ENCODE assay signal across 8 cellular contexts in the genomic region with DNA sequence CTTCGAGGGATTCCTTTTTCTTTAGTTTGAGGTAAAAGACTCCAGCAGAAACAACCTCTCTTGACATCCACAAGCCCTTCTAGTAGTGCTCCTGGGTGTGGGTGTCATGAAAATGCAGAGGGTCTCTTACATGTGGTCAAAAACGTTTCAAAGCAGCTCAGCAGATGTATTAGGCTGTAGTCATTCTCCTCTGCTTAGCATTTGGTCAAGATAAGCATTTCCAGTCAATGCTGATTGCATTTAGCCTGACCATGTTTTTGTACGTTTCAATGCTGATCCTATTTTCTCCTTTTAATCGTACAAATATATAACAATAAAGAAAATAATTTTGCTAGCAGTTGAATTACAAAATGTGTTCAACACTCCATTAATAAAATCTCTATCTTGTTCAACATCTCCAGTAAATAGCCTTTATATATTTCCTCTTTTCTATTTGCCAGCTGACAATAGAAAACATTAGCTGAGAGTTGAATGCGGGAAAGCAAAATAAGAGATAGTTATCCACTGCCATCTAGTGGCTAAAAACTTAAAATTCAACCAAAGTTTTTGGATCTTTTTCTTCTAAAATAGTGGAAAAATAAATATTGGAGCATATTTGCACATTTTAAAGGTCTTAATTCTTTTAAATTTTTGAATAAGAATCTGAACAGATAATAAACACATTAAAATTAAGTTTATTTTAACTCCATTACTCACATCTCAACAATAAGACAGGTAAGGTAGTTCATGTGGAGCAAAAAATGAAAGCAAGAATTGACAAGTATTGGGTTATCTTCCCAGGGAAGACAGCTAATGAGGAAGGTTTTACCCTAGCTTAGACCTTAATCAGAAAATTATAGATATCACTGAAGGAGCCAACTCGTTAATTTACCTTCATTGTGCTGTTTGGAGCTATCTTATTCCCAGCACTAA. TPM values are rescaled to one million over a fixed set of nuclear protein-coding genes. Genes with fewer than 3 reads are reported as not detected.
DNase-seq lines count a peak whose midpoint lies in the region; ATAC-seq and TF ChIP-seq lines count a peak whose summit lies in the region.

No MANE protein-coding gene starts in this region.

- H2AFZ ChIP-seq in mammary epithelial cell (ENCODE audit: low read depth, low read length), result no peak overlapping the region

- H3K27ac ChIP-seq in heart right ventricle (no peak overlapping the region), mammary epithelial cell (ENCODE audit: insufficient read depth, low read depth, low read length) (no peak overlapping the region)

- no peak overlapping the region for H3K4me2 ChIP-seq in mammary epithelial cell (ENCODE audit: insufficient read depth, low read depth, low read length)

- in situ Hi-C loops in mammary epithelial cell (cut with MboI; ENCODE audit: low sequenced_read_pairs in 2 of 2), result loop anchor here (5.0 to 25.0 kb wide), 3 partner anchors 148 to 373 kb away; no protein-coding TSS in a partner anchor

- peak; percentile 38 to 79 (median 64) for TF ChIP-seq CTCF in heart right ventricle (IDR thresholded peaks at IDR 0.05)
- peak; percentile 41 to 54 for TF ChIP-seq CTCF in mammary epithelial cell (conservative IDR thresholded peaks at IDR 0.05 in 1 of 2, IDR thresholded peaks at IDR 0.05 in 1 of 2; ENCODE audit: extremely low read depth in 1 of 2, insufficient read depth in 1 of 2, low read depth in 1 of 2, low read length in 2 of 2)

- 28 to 31% methylated on average over 6 of the region's 6 CpGs for WGBS in heart right ventricle, 2 donors
- 30% methylated on average over 6 of the region's 6 CpGs for WGBS in mammary epithelial cell (ENCODE audit: low coverage, missing lambda C conversion rate)

- ATAC-seq in heart right ventricle (no peak), Right ventricle myocardium superior (ENCODE audit: poor library complexity) (no peak), HG03175 (IDR thresholded peaks at IDR 0.05; ENCODE audit: unreplicated experiment) (no peak), HG03025 (IDR thresholded peaks at IDR 0.05; ENCODE audit: low FRiP score, unreplicated experiment) (no peak)

- no TSS peak for BruUV-seq in mammary epithelial cell (replicated peaks; lab: Mats Ljungman, UMichigan)

- H3K9ac ChIP-seq in mammary epithelial cell (ENCODE audit: insufficient read depth, low read length), result no peak overlapping the region

- H3K9me3 ChIP-seq in heart right ventricle, result no peaks in the 10 kb centered on the region
- no peaks in the 10 kb centered on the region for H3K9me3 ChIP-seq in mammary epithelial cell (replicated peaks; ENCODE audit: insufficient read depth, low read length)

- no peaks in the 10 kb centered on the region for H3K79me2 ChIP-seq in mammary epithelial cell (ENCODE audit: insufficient read depth, low read length)

- no peaks in the 10 kb centered on the region for H3K4me1 ChIP-seq in heart right ventricle
- H3K4me1 ChIP-seq in mammary epithelial cell (ENCODE audit: insufficient read depth, low read length), result no peaks in the 10 kb centered on the region

- DNase-seq in heart right ventricle, result no peak
- no peak for DNase-seq in Right ventricle myocardium superior
- peak; percentile 66 for DNase-seq in NCI-H2081 treated with DMSO at 0.1 percent for 48 hours (lab: John Stamatoyannopoulos, UW)
- DNase-seq in mammary epithelial cell, result no peak
- peak; percentile 65 for DNase-seq in midbrain (lab: John Stamatoyannopoulos, UW)
- no peak for DNase-seq in activated CD4-positive, alpha-beta T cell treated with anti-CD3 and anti-CD28 coated beads, Interleukin-2, amount 50 U/mL, for 48 hours

- no peaks in the 10 kb centered on the region for H4K20me1 ChIP-seq in mammary epithelial cell (ENCODE audit: insufficient read depth, low read length)

- CTCF ChIA-PET in mammary epithelial cell (lab: Charles Lee; ENCODE audit: low non-redundant PET), result interaction anchor here (0.7 kb wide), 2 partner anchors 272 to 289 kb away, joined by 3 read pairs; no protein-coding TSS in a partner anchor

- peaks cover 0 to 27% (median 7%) of the 10 kb centered on the region in 7 donors for H3K27me3 ChIP-seq in heart right ventricle
- no peaks in the 10 kb centered on the region for H3K27me3 ChIP-seq in mammary epithelial cell (ENCODE audit: insufficient read depth, low read length)

- dilution Hi-C loops in mammary epithelial cell (cut with HindIII; ENCODE audit: low sequenced_read_pairs), result loop anchor here (25.0 kb wide), 1 partner anchor 273 kb away; no protein-coding TSS in a partner anchor

- H3K36me3 ChIP-seq in heart right ventricle, result no peaks in the 10 kb centered on the region
- H3K36me3 ChIP-seq in mammary epithelial cell (ENCODE audit: insufficient read depth, low read length), result no peaks in the 10 kb centered on the region

- intact Hi-C loops in heart right ventricle (cut with DNase I), result loop anchor here in 9 of 10 donors (5.0 to 10.0 kb wide), 10 partner anchors 260 to 2000 kb away; no protein-coding TSS in a partner anchor
- intact Hi-C loops in Right ventricle myocardium superior (cut with DNase I), result loop anchor here (10.0 kb wide), 2 partner anchors 260 to 2000 kb away; no protein-coding TSS in a partner anchor
- intact Hi-C loops in mammary epithelial cell (cut with micrococcal nuclease), result loop anchor here (1.0 to 10.0 kb wide), 4 partner anchors 141 to 433 kb away; no protein-coding TSS in a partner anchor

- H3K4me3 ChIP-seq in heart right ventricle (no peak overlapping the region), mammary epithelial cell (replicated peaks in 1 of 3; ENCODE audit: insufficient read depth in 1 of 3, low read depth in 2 of 3, low read length in 3 of 3) (no peak overlapping the region)

RNA-seq across cellular contexts. Expression of a gene that starts 15.2 kb away (rescaled TPM):
- total RNA-seq in heart right ventricle (10 to 100 TPM in 7 of 10 donors, 1 to 10 TPM in 3; 9.0 to 11.3 (median 10.7) TPM), Right ventricle myocardium superior (6.1 TPM), mammary epithelial cell (10 to 100 TPM; 16.0 to 29.2 TPM)
- polyA plus RNA-seq in heart right ventricle (1 to 10 TPM; 4.2 to 7.9 TPM), mammary epithelial cell (11.5 TPM)
- polyA minus RNA-seq in mammary epithelial cell, result 6.3 TPM

Comparison
In these comparisons a context has a peak if more than half of its experiments do, and no peak if none do; other contexts are left out.
1. DNase-seq: peak in NCI-H2081 treated with DMSO at 0.1 percent for 48 hours (single experiment) and midbrain (single experiment); none in heart right ventricle (0 of 2), Right ventricle myocardium superior (single experiment), mammary epithelial cell (single experiment) and activated CD4-positive, alpha-beta T cell treated with anti-CD3 and anti-CD28 coated beads, Interleukin-2, amount 50 U/mL, for 48 hours (0 of 2).